Comparison of ENCODE assay signal across 8 cellular contexts in genomic region chr3:98556164-98557130, GRCh38. TPM values are rescaled to one million over a fixed set of nuclear protein-coding genes. Genes with fewer than 3 reads are reported as not detected.
DNase-seq lines count a peak whose midpoint lies in the region; ATAC-seq, FAIRE-seq and TF ChIP-seq lines count a peak whose summit lies in the region.

No MANE protein-coding gene starts in this region.

- POLR2A ChIA-PET in GM12878 (lab: Charles Lee), result interaction anchor here (0.6 to 23.2 kb wide), 12 partner anchors 9 to 179 kb away, joined by 3 to 350 read pairs (median 4); partner anchors contain the start of genes CLDND1, CPOX and GPR15

- ATAC-seq in GM18498 (IDR thresholded peaks at IDR 0.05; ENCODE audit: unreplicated experiment), result peak; percentile 78
- peak; percentile 70 for ATAC-seq in HG02623 (IDR thresholded peaks at IDR 0.05; ENCODE audit: unreplicated experiment)
- peak; percentile 55 for ATAC-seq in GM12878
- ATAC-seq in aorta (ENCODE audit: low FRiP score), result no peak

- H3K4me3 ChIP-seq in GM12878, result peak overlapping the region; percentile 58
- no peak overlapping the region for H3K4me3 ChIP-seq in vagina
- H3K4me3 ChIP-seq in aorta (ENCODE audit: low read length in 2 of 2), result no peak overlapping the region

- SMC1A ChIA-PET in GM12878 (lab: Charles Lee; ENCODE audit: uncharacterized antibody, unreplicated experiment), result interaction anchor here (1.0 to 23.6 kb wide), 12 partner anchors 5 to 188 kb away, joined by 3 to 603 read pairs (median 25); partner anchors contain the start of genes CLDND1 and GPR15

- DNase-seq in RCC 7860 (ENCODE audit: low spot score) (peak; percentile 79), GM12878 (ENCODE audit: low read depth, low spot score) (peak; percentile 99), vagina (ENCODE audit: extremely low spot score in 2 of 2) (no peak), aorta (no peak), hypothalamus (lab: John Stamatoyannopoulos, UW) (no peak), HCEC 1CT (no peak)

- peaks cover 93% of the 10 kb centered on the region for H3K79me2 ChIP-seq in GM12878 (ENCODE audit: control insufficient read depth, insufficient read depth, low read length)

- peak overlapping the region; percentile 94 for H3K9ac ChIP-seq in GM12878 (ENCODE audit: control insufficient read depth, insufficient read depth, low read length)

- 0% methylated on average over 7 of the region's 7 CpGs for WGBS in GM12878 (ENCODE audit: insufficient coverage, insufficient replicate concordance, low lambda C conversion rate, missing lambda C conversion rate)
- 71 to 75% methylated on average over 7 of the region's 7 CpGs for WGBS in aorta, 2 donors

- peaks cover 20% of the 10 kb centered on the region for H3K4me1 ChIP-seq in GM12878 (ENCODE audit: control insufficient read depth, insufficient read depth, low read length)
- H3K4me1 ChIP-seq in vagina, result no peaks in the 10 kb centered on the region
- H3K4me1 ChIP-seq in aorta (ENCODE audit: control insufficient read depth in 1 of 2, insufficient read depth in 2 of 2, low read length in 2 of 2), result no peaks in the 10 kb centered on the region

- BruUV-seq in GM12878 (replicated peaks; lab: Mats Ljungman, UMichigan), result TSS peak; percentile 66

- H2AFZ ChIP-seq in GM12878 (ENCODE audit: control insufficient read depth, low read depth, low read length), result no peak overlapping the region

- peak; percentile 35; the same call in 1 of the 2 replicates for TF ChIP-seq RAD21 in GM12878 (IDR thresholded peaks at IDR 0.05; ENCODE audit: insufficient read depth, low read depth, low read length)

- TF ChIP-seq POLR2A in GM12878 (IDR thresholded peaks at IDR 0.05; ENCODE audit: low read depth, low read length) (peak; percentile 49; the same call in 1 of the 2 replicates), vagina (IDR thresholded peaks at IDR 0.05) (no peak)

- H3K27me3 ChIP-seq in GM12878 (replicated peaks in 1 of 2; ENCODE audit: control insufficient read depth in 2 of 2, insufficient read depth in 2 of 2, low read length in 1 of 2), result no peaks in the 10 kb centered on the region
- no peaks in the 10 kb centered on the region for H3K27me3 ChIP-seq in vagina
- H3K27me3 ChIP-seq in aorta (ENCODE audit: control insufficient read depth in 1 of 2, insufficient read depth in 2 of 2, low read length in 1 of 2), result no peaks in the 10 kb centered on the region

- RAD21 ChIA-PET in GM12878 (lab: Charles Lee; ENCODE audit: unreplicated experiment), result interaction anchor here (1.0 to 20.2 kb wide), 13 partner anchors 8 to 324 kb away, joined by 3 to 511 read pairs (median 5); partner anchors contain the start of genes CLDND1 and GPR15

- H3K36me3 ChIP-seq in GM12878 (ENCODE audit: control insufficient read depth in 2 of 2, insufficient read depth in 2 of 2, low read length in 1 of 2) (no peaks in the 10 kb centered on the region), vagina (no peaks in the 10 kb centered on the region), aorta (ENCODE audit: control insufficient read depth in 1 of 2, insufficient read depth in 2 of 2, low read length in 1 of 2) (no peaks in the 10 kb centered on the region)

- H3K9me3 ChIP-seq in GM12878 (replicated peaks; ENCODE audit: control insufficient read depth, insufficient read depth, low read length) (no peaks in the 10 kb centered on the region; the same call in 2 of the 3 replicates), vagina (no peaks in the 10 kb centered on the region), aorta (ENCODE audit: control insufficient read depth, low read length) (no peaks in the 10 kb centered on the region)

- in situ Hi-C loops in GM12878 (cut with MboI), result no loop called here

- CTCF ChIA-PET in GM12878 (lab: Yijun Ruan, JAX), result interaction anchor here (1.1 to 5.9 kb wide), 10 partner anchors 9 to 518 kb away, joined by 3 to 32 read pairs (median 6); partner anchors contain the start of gene GPR15

- peak; percentile 100 for TF ChIP-seq EP300 in GM12878 (IDR thresholded peaks at IDR 0.05; ENCODE audit: borderline replicate concordance in 1 of 2, control insufficient read depth in 1 of 2, low read depth in 2 of 2, low read length in 2 of 2)

- intact Hi-C loops in GM12878 (cut with micrococcal nuclease; ENCODE audit: unreplicated experiment), result loop anchor here (1.0 to 10.0 kb wide), 6 partner anchors 8 to 858 kb away; partner anchors contain the start of gene CPOX
- intact Hi-C loops in vagina (cut with DNase I), result no loop called here
- intact Hi-C loops in aorta (cut with DNase I), result no loop called here

- H3K27ac ChIP-seq in GM12878 (ENCODE audit: control insufficient read depth, insufficient read depth), result peak overlapping the region; percentile 100
- H3K27ac ChIP-seq in vagina, result peak overlapping the region; percentile 28
- H3K27ac ChIP-seq in aorta (ENCODE audit: low read depth in 1 of 2, low read length in 2 of 2), result no peak overlapping the region

- FAIRE-seq in RCC 7860 (lab: Jason Lieb, UNC) (peak; percentile 88), GM12878 (lab: Jason Lieb, UNC) (peak; percentile 69)

- TF ChIP-seq CTCF in GM12878 (IDR thresholded peaks at IDR 0.05 in 2 of 3, conservative IDR thresholded peaks at IDR 0.05 in 1 of 3; ENCODE audit: control insufficient read depth in 2 of 3, extremely low read depth in 1 of 3, insufficient read depth in 1 of 3, low read depth in 3 of 3, low read length in 3 of 3), result no peak
- no peak for TF ChIP-seq CTCF in vagina (IDR thresholded peaks at IDR 0.05)

- H4K20me1 ChIP-seq in GM12878 (ENCODE audit: control insufficient read depth, insufficient read depth), result no peaks in the 10 kb centered on the region

- peak overlapping the region; percentile 99 for H3K4me2 ChIP-seq in GM12878 (ENCODE audit: control insufficient read depth, insufficient read depth)

RNA-seq across cellular contexts. Expression of gene GPR15, which starts 24.7 kb away (rescaled TPM):
- 136 and 143 TPM in 2 replicates for total RNA-seq in GM12878 (2013; cell fraction: nucleolus; rRNA removed)
- 150 and 170 TPM in 2 replicates for total RNA-seq in GM12878 (2014; rRNA removed)
- total RNA-seq in GM12878 (2014; rRNA removed; fragmentation: Illumina TruSeq; extraction: Trizol), result 118 and 119 TPM in 2 replicates
- total RNA-seq in GM12878 (2021), result 105 TPM in 2 replicates
- 81.6 TPM for polyA plus RNA-seq in GM12878 (2011; ENCODE audit: low read depth)
- 68.3 and 87.9 TPM in 2 replicates for polyA plus RNA-seq in GM12878 (2011; rRNA removed)
- polyA plus RNA-seq in GM12878 (2011; cell fraction: cytosol; rRNA removed), result 77.7 and 84.8 TPM in 2 replicates
- polyA plus RNA-seq in GM12878 (2011; cell fraction: nucleus; rRNA removed), result 59.0 and 81.9 TPM in 2 replicates
- 69.4 and 117 TPM in 2 replicates for polyA plus RNA-seq in GM12878 (2012)
- 113 and 116 TPM in 2 replicates for polyA plus RNA-seq in GM12878 (2014; fragmentation: Illumina TruSeq; extraction: Trizol)
- polyA plus RNA-seq in GM12878 (2014; fragmentation: Nextera tagmentation; extraction: Ambion mirVana), result 100 to 1,000 TPM in 1 of 2 experiments, 10 to 100 TPM in 1; 70.7 to 145 TPM
- polyA plus RNA-seq in GM12878 (2014; rRNA removed), result 82.7 and 83.9 TPM in 2 replicates
- polyA plus RNA-seq in GM12878 (2016; fragmentation: Nextera tagmentation; extraction: Ambion mirVana), result 100 to 1,000 TPM; 146 to 150 TPM
- 142 and 145 TPM in 2 replicates for polyA minus RNA-seq in GM12878 (2011; rRNA and poly(A)+ RNA removed)
- polyA minus RNA-seq in GM12878 (2011; cell fraction: cytosol; rRNA and poly(A)+ RNA removed), result 29.7 and 31.3 TPM in 2 replicates
- polyA minus RNA-seq in GM12878 (2011; cell fraction: nucleus; rRNA and poly(A)+ RNA removed), result 79.2 and 93.9 TPM in 2 replicates
- 1.2 TPM for total RNA-seq in vagina
- total RNA-seq in aorta, result not detected
- not detected for polyA plus RNA-seq in aorta

RNA-seq across cellular contexts. Expression of gene CLDND1, which starts 33.7 kb away (rescaled TPM):
- 296 and 302 TPM in 2 replicates for total RNA-seq in GM12878 (2013; cell fraction: nucleolus; rRNA removed)
- 123 and 164 TPM in 2 replicates for total RNA-seq in GM12878 (2014; rRNA removed)
- total RNA-seq in GM12878 (2014; rRNA removed; fragmentation: Illumina TruSeq; extraction: Trizol), result 97.8 and 101 TPM in 2 replicates
- total RNA-seq in GM12878 (2021), result 124 and 130 TPM in 2 replicates
- polyA plus RNA-seq in GM12878 (2011; ENCODE audit: low read depth), result 100 TPM
- 225 and 259 TPM in 2 replicates for polyA plus RNA-seq in GM12878 (2011; rRNA removed)
- polyA plus RNA-seq in GM12878 (2011; cell fraction: cytosol; rRNA removed), result 110 and 197 TPM in 2 replicates
- polyA plus RNA-seq in GM12878 (2011; cell fraction: nucleus; rRNA removed), result 273 and 287 TPM in 2 replicates
- polyA plus RNA-seq in GM12878 (2012), result 130 and 134 TPM in 2 replicates
- polyA plus RNA-seq in GM12878 (2014; fragmentation: Illumina TruSeq; extraction: Trizol), result 173 and 232 TPM in 2 replicates
- 100 to 1,000 TPM; 150 to 163 TPM for polyA plus RNA-seq in GM12878 (2014; fragmentation: Nextera tagmentation; extraction: Ambion mirVana)
- 144 and 154 TPM in 2 replicates for polyA plus RNA-seq in GM12878 (2014; rRNA removed)
- polyA plus RNA-seq in GM12878 (2016; fragmentation: Nextera tagmentation; extraction: Ambion mirVana), result 100 to 1,000 TPM; 144 to 154 TPM
- 210 and 247 TPM in 2 replicates for polyA minus RNA-seq in GM12878 (2011; rRNA and poly(A)+ RNA removed)
- polyA minus RNA-seq in GM12878 (2011; cell fraction: cytosol; rRNA and poly(A)+ RNA removed), result 72.8 and 86.1 TPM in 2 replicates
- 149 and 181 TPM in 2 replicates for polyA minus RNA-seq in GM12878 (2011; cell fraction: nucleus; rRNA and poly(A)+ RNA removed)
- 158 TPM for total RNA-seq in vagina
- 100 to 1,000 TPM; 114 to 132 TPM for total RNA-seq in aorta
- 100 to 1,000 TPM; 106 to 112 TPM for polyA plus RNA-seq in aorta

RNA-seq across cellular contexts. Expression of gene CPOX, which starts 37.0 kb away (rescaled TPM):
- 67.1 and 69.2 TPM in 2 replicates for total RNA-seq in GM12878 (2013; cell fraction: nucleolus; rRNA removed)
- total RNA-seq in GM12878 (2014; rRNA removed), result 71.8 and 75.9 TPM in 2 replicates
- total RNA-seq in GM12878 (2014; rRNA removed; fragmentation: Illumina TruSeq; extraction: Trizol), result 51.0 and 53.2 TPM in 2 replicates
- 69.4 and 72.6 TPM in 2 replicates for total RNA-seq in GM12878 (2021)
- 31.0 TPM for polyA plus RNA-seq in GM12878 (2011; ENCODE audit: low read depth)
- polyA plus RNA-seq in GM12878 (2011; rRNA removed), result 65.8 and 67.0 TPM in 2 replicates
- 37.8 and 41.4 TPM in 2 replicates for polyA plus RNA-seq in GM12878 (2011; cell fraction: cytosol; rRNA removed)
- polyA plus RNA-seq in GM12878 (2011; cell fraction: nucleus; rRNA removed), result 79.0 and 107 TPM in 2 replicates
- 44.9 and 69.6 TPM in 2 replicates for polyA plus RNA-seq in GM12878 (2012)
- 61.8 and 63.7 TPM in 2 replicates for polyA plus RNA-seq in GM12878 (2014; fragmentation: Illumina TruSeq; extraction: Trizol)
- 10 to 100 TPM; 40.7 to 45.8 TPM for polyA plus RNA-seq in GM12878 (2014; fragmentation: Nextera tagmentation; extraction: Ambion mirVana)
- 66.4 and 78.0 TPM in 2 replicates for polyA plus RNA-seq in GM12878 (2014; rRNA removed)
- polyA plus RNA-seq in GM12878 (2016; fragmentation: Nextera tagmentation; extraction: Ambion mirVana), result 10 to 100 TPM; 63.3 to 67.6 TPM
- 31.7 and 38.3 TPM in 2 replicates for polyA minus RNA-seq in GM12878 (2011; rRNA and poly(A)+ RNA removed)
- polyA minus RNA-seq in GM12878 (2011; cell fraction: cytosol; rRNA and poly(A)+ RNA removed), result 13.1 and 19.1 TPM in 2 replicates
- polyA minus RNA-seq in GM12878 (2011; cell fraction: nucleus; rRNA and poly(A)+ RNA removed), result 23.1 and 39.6 TPM in 2 replicates
- total RNA-seq in vagina, result 21.4 TPM
- total RNA-seq in aorta, result 10 to 100 TPM; 10.8 to 19.4 TPM
- 10 to 100 TPM in 1 of 2 donors, 1 to 10 TPM in 1; 9.5 to 14.9 TPM for polyA plus RNA-seq in aorta

RNA-seq across cellular contexts. Expression of gene OR5K2, which starts 59.0 kb away (rescaled TPM):
- 20.7 and 21.6 TPM in 2 replicates for total RNA-seq in GM12878 (2013; cell fraction: nucleolus; rRNA removed)
- not detected in 2 replicates for total RNA-seq in GM12878 (2014; rRNA removed)
- not detected in 2 replicates for total RNA-seq in GM12878 (2014; rRNA removed; fragmentation: Illumina TruSeq; extraction: Trizol)
- total RNA-seq in GM12878 (2021), result not detected in 2 replicates
- polyA plus RNA-seq in GM12878 (2011; ENCODE audit: low read depth), result not detected
- 0.12 and 0.14 TPM in 2 replicates for polyA plus RNA-seq in GM12878 (2011; rRNA removed)
- not detected in 2 replicates for polyA plus RNA-seq in GM12878 (2011; cell fraction: cytosol; rRNA removed)
- 0.58 and 0.75 TPM in 2 replicates for polyA plus RNA-seq in GM12878 (2011; cell fraction: nucleus; rRNA removed)
- 0.11 TPM in 1 of 2 replicates, not detected in the other for polyA plus RNA-seq in GM12878 (2012)
- polyA plus RNA-seq in GM12878 (2014; fragmentation: Illumina TruSeq; extraction: Trizol), result not detected in 2 replicates
- not detected for polyA plus RNA-seq in GM12878 (2014; fragmentation: Nextera tagmentation; extraction: Ambion mirVana)
- polyA plus RNA-seq in GM12878 (2014; rRNA removed), result not detected in 2 replicates
- not detected for polyA plus RNA-seq in GM12878 (2016; fragmentation: Nextera tagmentation; extraction: Ambion mirVana)
- polyA minus RNA-seq in GM12878 (2011; rRNA and poly(A)+ RNA removed), result 1.3 and 2.9 TPM in 2 replicates
- polyA minus RNA-seq in GM12878 (2011; cell fraction: cytosol; rRNA and poly(A)+ RNA removed), result not detected in 2 replicates
- 4.7 and 5.0 TPM in 2 replicates for polyA minus RNA-seq in GM12878 (2011; cell fraction: nucleus; rRNA and poly(A)+ RNA removed)
- not detected for total RNA-seq in vagina
- not detected for total RNA-seq in aorta
- not detected for polyA plus RNA-seq in aorta

Comparison
In these comparisons a context has a peak if more than half of its experiments do, and no peak if none do; other contexts are left out.
1. DNase-seq: peak in RCC 7860 (single experiment) and GM12878 (single experiment); none in vagina (0 of 2), aorta (0 of 2), hypothalamus (0 of 51) and HCEC 1CT (single experiment).
2. H3K27ac ChIP-seq: peak in GM12878 (single experiment) and vagina (single experiment); none in aorta (0 of 2).
3. RNA of gene GPR15, which starts 24.7 kb away (total RNA-seq): 105 to 170 TPM in GM12878; 1.2 TPM in vagina (single experiment) and not detected in aorta; every median in the first group is over 10 times any median in the second.